ENCODE assay signal across 8 cellular contexts in genomic region chr2:170770008-170770303, GRCh38. TPM values are rescaled to one million over a fixed set of nuclear protein-coding genes. Genes with fewer than 3 reads are reported as not detected.
DNase-seq lines count a peak whose midpoint lies in the region; ATAC-seq, FAIRE-seq and TF ChIP-seq lines count a peak whose summit lies in the region.

No MANE protein-coding gene starts in this region.

- peak overlapping the region; percentile 62 for H3K4me3 ChIP-seq in A549
- H3K4me3 ChIP-seq in Panc1 (ENCODE audit: low read depth in 2 of 2, low read length in 2 of 2), result peak overlapping the region; percentile 67 to 94
- H3K4me3 ChIP-seq in fibroblast of pulmonary artery (replicated peaks; ENCODE audit: low read depth, low read length), result peak overlapping the region; percentile 62
- H3K4me3 ChIP-seq in sigmoid colon, result peak overlapping the region; percentile 69 to 74 (median 71)

- no peak for TF ChIP-seq RAD21 in A549 (conservative IDR thresholded peaks at IDR 0.05 in 1 of 2, IDR thresholded peaks at IDR 0.05 in 1 of 2)

- H3K27me3 ChIP-seq in Panc1 (ENCODE audit: control insufficient read depth, insufficient read depth, low read length), result peaks cover 7% of the 10 kb centered on the region; the same call in 1 of the 2 replicates
- no peaks in the 10 kb centered on the region for H3K27me3 ChIP-seq in sigmoid colon

- TF ChIP-seq EP300 in A549 (IDR thresholded peaks at IDR 0.05) (no peak), sigmoid colon (IDR thresholded peaks at IDR 0.05) (no peak)

- H3K9me3 ChIP-seq in A549, result no peaks in the 10 kb centered on the region
- H3K9me3 ChIP-seq in Panc1 (ENCODE audit: control insufficient read depth, insufficient read depth, low read depth, low read length), result no peaks in the 10 kb centered on the region
- no peaks in the 10 kb centered on the region for H3K9me3 ChIP-seq in sigmoid colon

- POLR2A ChIA-PET in A549 (lab: Yijun Ruan, JAX) (no interaction called here), Panc1 (lab: Charles Lee) (no interaction called here)

- TF ChIP-seq CTCF in A549 (IDR thresholded peaks at IDR 0.05) (no peak), Panc1 (IDR thresholded peaks at IDR 0.05) (no peak), fibroblast of pulmonary artery (IDR thresholded peaks at IDR 0.05; ENCODE audit: low read length, missing control alignments) (no peak), sigmoid colon (IDR thresholded peaks at IDR 0.05) (no peak)

- H3K36me3 ChIP-seq in Panc1 (ENCODE audit: control insufficient read depth, insufficient read depth, low read length), result no peaks in the 10 kb centered on the region; the same call in 1 of the 2 replicates
- H3K36me3 ChIP-seq in sigmoid colon, result no peaks in the 10 kb centered on the region

- WGBS in A549 (ENCODE audit: missing lambda C conversion rate), result 6% methylated on average over 6 of the region's 6 CpGs
- 1 to 14% methylated on average over 6 of the region's 6 CpGs for WGBS in sigmoid colon, 2 donors

- intact Hi-C loops in Panc1 (cut with micrococcal nuclease; ENCODE audit: unreplicated experiment) (no loop called here), sigmoid colon (cut with DNase I) (loop anchor here (2.0 kb wide), 3 partner anchors 43 to 159 kb away; partner anchors contain the start of gene GORASP2)

- CTCF ChIA-PET in A549 (lab: Yijun Ruan, JAX) (interaction anchor here (1.1 to 1.7 kb wide), 2 partner anchors 43 to 46 kb away, joined by 3 to 5 read pairs; no protein-coding TSS in a partner anchor), Panc1 (lab: Charles Lee) (interaction anchor here (0.5 kb wide), 2 partner anchors 12 to 401 kb away, joined by 4 to 6 read pairs; no protein-coding TSS in a partner anchor)

- BruUV-seq in Panc1 (replicated peaks; lab: Mats Ljungman, UMichigan), result no TSS peak

- peak overlapping the region; percentile 99 for H3K4me2 ChIP-seq in A549

- in situ Hi-C loops in Panc1 (cut with HindIII; ENCODE audit: low pct_unique_long_range_greater_than_20kb, low sequenced_read_pairs), result no loop called here

- H3K27ac ChIP-seq in A549 (peak overlapping the region; percentile 57 to 76; a peak in 4 of 6 replicates), Panc1 (ENCODE audit: low read length) (peak overlapping the region; percentile 78), sigmoid colon (peak overlapping the region; percentile 74 to 80 (median 76))

- ATAC-seq in A549 (no peak), GM21723 (IDR thresholded peaks at IDR 0.05; ENCODE audit: unreplicated experiment) (peak; percentile 2), Panc1 (no peak), HG03439 (IDR thresholded peaks at IDR 0.05; ENCODE audit: unreplicated experiment) (no peak), GM21737 (IDR thresholded peaks at IDR 0.05; ENCODE audit: unreplicated experiment) (no peak)

- DNase-seq in A549 (ENCODE audit: low read depth in 1 of 2, low spot score in 1 of 2) (no peak), Panc1 (ENCODE audit: low read depth, low spot score) (no peak), fibroblast of pulmonary artery (ENCODE audit: low read depth) (no peak), sigmoid colon (no peak), SKM-1 treated with dmso at 0.1 percent for 144 hours (lab: John Stamatoyannopoulos, UW; ENCODE audit: unreplicated experiment) (no peak)

- H3K4me1 ChIP-seq in A549, result 0 out of 3 replicates have a peak, but pooled peaks cover 4% of the 10 kb centered on the region
- H3K4me1 ChIP-seq in Panc1 (ENCODE audit: control insufficient read depth, insufficient read depth, low read length), result peaks cover 5% of the 10 kb centered on the region; the same call in 1 of the 2 replicates
- peaks cover 0 to 17% (median 8%) of the 10 kb centered on the region in 4 donors for H3K4me1 ChIP-seq in sigmoid colon

- TF ChIP-seq POLR2A in A549 (IDR thresholded peaks at IDR 0.05; ENCODE audit: low read length), result no peak
- TF ChIP-seq POLR2A in sigmoid colon (IDR thresholded peaks at IDR 0.05), result no peak

- FAIRE-seq in A549 (lab: Jason Lieb, UNC), result no peak

TF ChIP-seq in A549, 52 proteins besides CTCF, POLR2A, EP300 and RAD21:
- TF ChIP-seq CBX8 (IDR thresholded peaks at IDR 0.05) (no peak), ZSCAN20 (CRISPR knock-in tag; IDR thresholded peaks at IDR 0.05) (no peak), ZC3H11A (IDR thresholded peaks at IDR 0.05) (no peak), MYC (IDR thresholded peaks at IDR 0.05; ENCODE audit: borderline replicate concordance, low read length) (no peak), SMC3 (IDR thresholded peaks at IDR 0.05) (no peak), JUNB (IDR thresholded peaks at IDR 0.05) (no peak), BHLHE40 (IDR thresholded peaks at IDR 0.05; ENCODE audit: low read depth, low read length) (no peak)

RNA-seq across cellular contexts. Expression of gene ERICH2, which starts 0.2 kb away (rescaled TPM):
- polyA plus RNA-seq in A549 (2011; rRNA removed) (not detected in 2 replicates), A549 (2017; fragmentation: RNase III; extraction: RNeasy Plus Mini Kit Qiagen cat#74134 plus additional on column Dnase treatment) (not detected in 3 replicates), sigmoid colon (not detected)
- polyA plus RNA-seq in A549 (2012; cell fraction: cytosol; rRNA removed), result not detected in 2 replicates
- not detected in 2 replicates for polyA plus RNA-seq in A549 (2012; cell fraction: nucleus; rRNA removed)
- polyA minus RNA-seq in A549 (2011; rRNA and poly(A)+ RNA removed), result not detected in 2 replicates
- total RNA-seq in Panc1 (2021; ENCODE audit: unreplicated experiment) (0.74 TPM), sigmoid colon (not detected)
- polyA plus RNA-seq in Panc1 (2012; ENCODE audit: insufficient read length), result 1.1 TPM

RNA-seq across cellular contexts. Expression of gene GAD1, which starts 46.7 kb away (rescaled TPM):
- polyA plus RNA-seq in A549 (2011; rRNA removed) (0.41 and 0.48 TPM in 2 replicates), A549 (2017; fragmentation: RNase III; extraction: RNeasy Plus Mini Kit Qiagen cat#74134 plus additional on column Dnase treatment) (0.13 to 0.26 TPM (median 0.15 TPM) in 3 replicates), sigmoid colon (under 1 TPM in 1 of 3 donors, not detected in 2; 0.13 TPM)
- polyA plus RNA-seq in A549 (2012; cell fraction: cytosol; rRNA removed), result 0.36 and 0.79 TPM in 2 replicates
- 0.60 and 0.91 TPM in 2 replicates for polyA plus RNA-seq in A549 (2012; cell fraction: nucleus; rRNA removed)
- polyA minus RNA-seq in A549 (2011; rRNA and poly(A)+ RNA removed), result 0.29 TPM in 1 of 2 replicates, not detected in the other
- total RNA-seq in Panc1 (2021; ENCODE audit: unreplicated experiment) (12.5 TPM), sigmoid colon (under 1 TPM in 1 of 4 donors, not detected in 3; 0.41 TPM)
- 10.1 TPM for polyA plus RNA-seq in Panc1 (2012; ENCODE audit: insufficient read length)

RNA-seq across cellular contexts. Expression of gene SP5, which starts 54.8 kb away (rescaled TPM):
- polyA plus RNA-seq in A549 (2011; rRNA removed), result not detected in 2 replicates
- polyA plus RNA-seq in A549 (2012; cell fraction: cytosol; rRNA removed), result 0.03 TPM in 1 of 2 replicates, not detected in the other
- polyA plus RNA-seq in A549 (2012; cell fraction: nucleus; rRNA removed), result 0.04 TPM in 1 of 2 replicates, not detected in the other
- polyA plus RNA-seq in A549 (2017; fragmentation: RNase III; extraction: RNeasy Plus Mini Kit Qiagen cat#74134 plus additional on column Dnase treatment), result not detected in 3 replicates
- not detected in 2 replicates for polyA minus RNA-seq in A549 (2011; rRNA and poly(A)+ RNA removed)
- total RNA-seq in Panc1 (2021; ENCODE audit: unreplicated experiment), result 0.64 TPM
- polyA plus RNA-seq in Panc1 (2012; ENCODE audit: insufficient read length), result 0.62 TPM
- 1 to 10 TPM in 3 of 4 donors, under 1 TPM in 1; 0.81 to 4.6 (median 2.0) TPM for total RNA-seq in sigmoid colon
- 1 to 10 TPM in 1 of 3 donors, under 1 TPM in 2; 0.69 to 1.2 (median 0.82) TPM for polyA plus RNA-seq in sigmoid colon
